ENCODE assay signal across 8 cellular contexts in the genomic region with DNA sequence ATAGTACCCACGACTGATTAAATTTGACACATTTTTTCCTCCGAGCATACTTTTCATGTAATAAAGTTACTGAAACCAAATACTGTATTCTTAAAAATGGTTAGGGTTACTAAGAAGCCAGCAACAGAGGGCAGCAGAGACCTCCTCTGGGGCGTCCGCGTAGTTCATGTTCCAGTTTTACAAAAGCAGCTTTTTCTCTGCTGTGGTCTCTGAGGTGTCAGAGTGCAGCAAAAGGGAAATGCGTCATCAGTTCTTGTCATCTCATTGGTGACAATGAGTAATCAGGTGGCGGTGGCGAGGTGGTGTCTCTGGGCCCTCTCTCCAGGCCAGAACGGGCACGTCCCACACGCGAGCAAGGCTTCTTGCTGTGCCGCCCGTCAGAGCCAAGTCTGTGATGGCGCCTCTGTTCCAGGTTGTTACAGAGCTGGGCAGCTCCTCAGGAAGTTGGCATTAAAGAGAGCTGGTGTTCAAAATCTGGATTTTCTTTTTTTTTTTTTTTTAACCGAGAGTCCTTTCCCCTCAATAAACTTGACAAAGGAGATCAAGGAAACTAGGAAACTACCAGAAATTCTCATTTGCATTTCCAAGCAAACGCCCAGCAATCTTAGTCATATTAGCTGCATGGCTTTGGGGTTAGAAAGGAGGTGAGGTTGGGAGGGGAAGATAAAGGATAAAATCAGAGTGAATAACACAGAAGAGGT.
A peak's percentile ranks its signal among the peaks of the same experiment; 100 is the strongest.
DNase-seq lines count a peak whose midpoint lies in the region; ATAC-seq and TF ChIP-seq lines count a peak whose summit lies in the region.

No MANE protein-coding gene starts in this region.

- H3K4me1 ChIP-seq in adipocyte (ENCODE audit: control insufficient read depth, insufficient read depth, low read length) (peaks cover 6% of the 10 kb centered on the region), heart left ventricle (peaks cover 0 to 7% (median 1%) of the 10 kb centered on the region in 12 donors), trophoblast cell (ENCODE audit: control insufficient read depth in 1 of 2, insufficient read depth in 2 of 2, low read length in 2 of 2) (no peaks in the 10 kb centered on the region), transverse colon (peaks cover 0 to 11% (median 8%) of the 10 kb centered on the region in 4 donors)

- H3K4me3 ChIP-seq in adipocyte (ENCODE audit: low read length) (peak overlapping the region; percentile 79), heart left ventricle (peak overlapping the region in 10 of 12 donors; percentile 26 to 58 (median 46)), trophoblast cell (ENCODE audit: low read depth, low read length) (peak overlapping the region; percentile 29), transverse colon (peak overlapping the region; percentile 9 to 41 (median 26))

- peaks cover 2% of the 10 kb centered on the region for H3K79me1 ChIP-seq in trophoblast cell (ENCODE audit: low read length)

- H3K27me3 ChIP-seq in adipocyte (replicated peaks; ENCODE audit: control insufficient read depth, insufficient read depth, low read length) (no peaks in the 10 kb centered on the region), heart left ventricle (peaks cover 0 to 3% (median 0%) of the 10 kb centered on the region in 9 donors), trophoblast cell (ENCODE audit: insufficient read depth, low read length) (no peaks in the 10 kb centered on the region), transverse colon (peaks cover 3% of the 10 kb centered on the region)

- TF ChIP-seq EP300 in transverse colon (IDR thresholded peaks at IDR 0.05; ENCODE audit: low read depth), result no peak

- H3K27ac ChIP-seq in heart left ventricle, result peak overlapping the region in 11 of 12 donors; percentile 23 to 84 (median 61)
- no peak overlapping the region for H3K27ac ChIP-seq in trophoblast cell (ENCODE audit: low read depth, low read length)
- H3K27ac ChIP-seq in transverse colon, result peak overlapping the region; percentile 67 to 75 (median 74)

- no peak overlapping the region for H2BK120ac ChIP-seq in trophoblast cell (ENCODE audit: insufficient read depth, low read length, poor library complexity)

- no peaks in the 10 kb centered on the region for H3K36me3 ChIP-seq in adipocyte (ENCODE audit: control insufficient read depth, insufficient read depth, low read length, severe bottlenecking)
- H3K36me3 ChIP-seq in heart left ventricle, result no peaks in the 10 kb centered on the region
- no peaks in the 10 kb centered on the region for H3K36me3 ChIP-seq in trophoblast cell (ENCODE audit: control insufficient read depth in 1 of 2, insufficient read depth in 2 of 2, low read length in 2 of 2)
- no peaks in the 10 kb centered on the region for H3K36me3 ChIP-seq in transverse colon

- in situ Hi-C loops in transverse colon (cut with MboI; ENCODE audit: low pct_ligation_motif_present in 1 of 4, low pct_unique_long_range_greater_than_20kb in 1 of 4, low sequenced_read_pairs in 3 of 4), result loop anchor here in 2 of 4 donors (10.0 to 25.0 kb wide), 3 partner anchors 99 to 751 kb away; a partner anchor contains a TSS

- peak; percentile 49 for DNase-seq in NCI-H1105 treated with DMSO at 0.1 percent for 48 hours (lab: John Stamatoyannopoulos, UW)
- DNase-seq in SW 1271 (lab: John Stamatoyannopoulos, UW), result peak; percentile 96 to 99
- DNase-seq in adipocyte (ENCODE audit: low read depth), result peak; percentile 97
- DNase-seq in heart left ventricle, result peak; percentile 81 to 90 (median 89)
- DNase-seq in trophoblast cell, result peak; percentile 88 to 98
- peak; percentile 90 for DNase-seq in transverse colon

- peak overlapping the region; percentile 53 for H2AFZ ChIP-seq in trophoblast cell (ENCODE audit: insufficient read depth, low read length, poor library complexity)

- no peak overlapping the region for H2BK5ac ChIP-seq in trophoblast cell (ENCODE audit: low read depth, low read length, poor library complexity)

- intact Hi-C loops in heart left ventricle (cut with DNase I), result loop anchor here (1.0 to 10.0 kb wide), 10 partner anchors 98 to 359 kb away; a partner anchor contains a TSS
- intact Hi-C loops in transverse colon (cut with DNase I; ENCODE audit: low total_unique reads), result loop anchor here (2.0 kb wide), 1 partner anchor 98 kb away; a partner anchor contains a TSS

- ATAC-seq in HG02759 (IDR thresholded peaks at IDR 0.05; ENCODE audit: unreplicated experiment) (peak; percentile 100), heart left ventricle (peak; percentile 91 to 99 (median 98))

- H2AK5ac ChIP-seq in trophoblast cell (ENCODE audit: low read length), result no peak overlapping the region

- H3K9ac ChIP-seq in adipocyte (ENCODE audit: low read length) (peak overlapping the region; percentile 81), trophoblast cell (ENCODE audit: low read length) (no peak overlapping the region)

- H4K91ac ChIP-seq in trophoblast cell (ENCODE audit: low read depth, low read length), result no peak overlapping the region

- H3K9me3 ChIP-seq in adipocyte (ENCODE audit: control insufficient read depth, low read length) (peaks cover under 1% of the 10 kb centered on the region), heart left ventricle (peaks cover 0 to under 1% (median 0%) of the 10 kb centered on the region in 12 donors), trophoblast cell (ENCODE audit: insufficient read depth, low read depth, low read length) (no peaks in the 10 kb centered on the region), transverse colon (no peaks in the 10 kb centered on the region)

- TF ChIP-seq CTCF in GM12873 (IDR thresholded peaks at IDR 0.05; ENCODE audit: insufficient read depth, low read depth, low read length, missing control alignments) (peak; percentile 77), heart left ventricle (IDR thresholded peaks at IDR 0.05) (peak; percentile 60 to 92 (median 84)), transverse colon (IDR thresholded peaks at IDR 0.05) (peak; percentile 72 to 83 (median 73))

- 5 to 8% (median 6%) methylated on average over 17 of the region's 17 CpGs for WGBS in heart left ventricle, 4 donors
- no CpG with 5 or more reads among the region's 17 CpGs for WGBS in trophoblast cell (ENCODE audit: extremely low coverage, insufficient coverage, insufficient read length)
- 4 to 5% methylated on average over 6 to 17 of the region's 17 CpGs for WGBS in transverse colon (ENCODE audit: low coverage in 1 of 2), 2 donors

- peak overlapping the region; percentile 15 for H2BK12ac ChIP-seq in trophoblast cell (ENCODE audit: low read length)

- peak overlapping the region; percentile 67 for H3K4me2 ChIP-seq in trophoblast cell (ENCODE audit: low read length)

- peak overlapping the region; percentile 21 for H3K14ac ChIP-seq in trophoblast cell (ENCODE audit: low read length)

- no peaks in the 10 kb centered on the region for H3K79me2 ChIP-seq in trophoblast cell (ENCODE audit: control insufficient read depth, insufficient read depth, low read length, poor library complexity)

- peak overlapping the region; percentile 48 for H4K8ac ChIP-seq in trophoblast cell (ENCODE audit: low read depth, low read length)

- H3K4ac ChIP-seq in trophoblast cell (ENCODE audit: low read depth, low read length), result no peak overlapping the region

- TF ChIP-seq POLR2A in heart left ventricle (IDR thresholded peaks at IDR 0.05) (peak in 1 of 2 donors; percentile 48), transverse colon (IDR thresholded peaks at IDR 0.05) (peak; percentile 86)

- H3K18ac ChIP-seq in trophoblast cell (ENCODE audit: low read length), result no peak overlapping the region

- peak overlapping the region; percentile 27 for H4K12ac ChIP-seq in trophoblast cell (ENCODE audit: low read depth, low read length)

- H3K23ac ChIP-seq in trophoblast cell (ENCODE audit: low read length), result no peak overlapping the region

Comparison
In these comparisons a context has a peak if more than half of its experiments do, and no peak if none do; other contexts are left out.
1. H3K4me3 ChIP-seq: peak in every context shown above with its lines; median percentile 79 in adipocyte; 46 in heart left ventricle; 29 in trophoblast cell; 26 in transverse colon.